ENCODE assay signal across 9 cellular contexts in the genomic region with DNA sequence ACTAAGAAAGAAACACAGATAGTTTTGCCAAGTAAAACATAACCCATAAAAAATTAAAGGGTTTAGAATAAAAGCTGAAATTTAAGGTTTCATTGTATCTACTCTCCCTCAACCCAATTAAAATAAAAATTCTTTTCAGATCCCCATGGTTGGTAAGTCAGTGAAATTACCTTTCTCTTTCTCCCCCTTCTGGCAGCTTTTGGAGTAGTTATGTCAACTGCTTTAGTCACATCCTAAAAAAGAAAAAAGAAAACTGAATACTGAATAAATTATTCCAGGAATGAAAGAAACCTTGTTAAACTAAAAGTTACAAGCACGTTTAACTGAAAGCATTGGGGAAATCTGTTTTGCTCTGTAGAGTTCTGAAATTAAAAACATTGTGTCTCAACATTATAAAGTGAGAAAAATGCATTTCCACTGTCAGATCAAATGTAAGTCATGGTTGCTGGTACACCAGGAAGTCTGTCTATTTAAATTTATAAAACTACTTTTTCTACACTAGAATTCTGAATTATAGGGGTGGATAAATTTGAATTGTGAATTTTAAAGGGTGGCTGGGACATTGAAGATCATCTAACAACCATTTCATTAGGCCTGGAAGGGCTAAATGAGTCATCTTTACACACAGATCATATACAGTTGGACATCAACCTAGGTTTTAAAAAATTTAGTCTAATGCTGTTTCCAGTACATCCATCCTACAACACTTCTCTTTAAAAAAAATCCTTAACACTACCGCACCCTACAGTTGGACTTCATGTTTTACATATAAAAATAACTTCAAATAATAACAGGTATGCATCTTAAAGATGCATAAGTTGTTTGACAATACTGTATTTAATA. TPM values are rescaled to one million over a fixed set of nuclear protein-coding genes. Genes with fewer than 3 reads are reported as not detected.
A peak's percentile ranks its signal among the peaks of the same experiment; 100 is the strongest.
DNase-seq lines count a peak whose midpoint lies in the region; ATAC-seq and TF ChIP-seq lines count a peak whose summit lies in the region.
"Had no signal": no experiment of that assay in that cellular context is flagged by ENCODE, and none has a peak within 500 bp of the region (broad histone marks: within the 10 kb centered on the region; RNA-seq: fewer than 3 reads in every experiment).

No MANE protein-coding gene starts in this region.

- H3K27ac Mint-ChIP-seq in effector memory CD8-positive, alpha-beta T cell, result peak overlapping the region in 1 of 2 donors; percentile 52

- no peaks in the 10 kb centered on the region for H3K9me2 ChIP-seq in OCI-LY7 (ENCODE audit: insufficient read depth, low read length)

- peak; percentile 36 for ATAC-seq in effector memory CD8-positive, alpha-beta T cell (replicated peaks)
- ATAC-seq in GM19035 (IDR thresholded peaks at IDR 0.05; ENCODE audit: unreplicated experiment), result no peak

- H4K20me1 ChIP-seq in OCI-LY7 (ENCODE audit: insufficient read depth, low read length), result no peaks in the 10 kb centered on the region; the same call in 1 of the 2 replicates

- no peak overlapping the region for H3K4me2 ChIP-seq in OCI-LY7 (ENCODE audit: low read length)

- no peak overlapping the region for H3K4me3 ChIP-seq in OCI-LY7 (ENCODE audit: low read depth, low read length, poor library complexity, severe bottlenecking)

- H3K4me1 ChIP-seq in OCI-LY7 (ENCODE audit: insufficient read depth, low read length, poor library complexity, severe bottlenecking), result no peaks in the 10 kb centered on the region
- H3K4me1 ChIP-seq: Caco-2 had no signal

- no peaks in the 10 kb centered on the region for H3K9me3 Mint-ChIP-seq in effector memory CD8-positive, alpha-beta T cell

- POLR2A ChIA-PET in OCI-LY7 (lab: Charles Lee), result interaction anchor here (1.0 kb wide), 2 partner anchors 24 to 25 kb away, joined by 3 read pairs; no protein-coding TSS in a partner anchor

- no peak overlapping the region for H2AFZ ChIP-seq in OCI-LY7 (ENCODE audit: low read length)

- peaks cover 12 to 25% of the 10 kb centered on the region in 2 donors for H3K4me1 Mint-ChIP-seq in effector memory CD8-positive, alpha-beta T cell (ENCODE audit: low read depth in 2 of 2)

- intact Hi-C loops in OCI-LY7 (cut with micrococcal nuclease; ENCODE audit: unreplicated experiment), result no loop called here

- CTCF ChIA-PET in OCI-LY7 (lab: Charles Lee; ENCODE audit: unreplicated experiment), result no interaction called here

- TF ChIP-seq CTCF in OCI-LY7 (conservative IDR thresholded peaks at IDR 0.05; ENCODE audit: low read length), result peak; percentile 78

- no peaks in the 10 kb centered on the region for H3K9me3 ChIP-seq in OCI-LY7 (ENCODE audit: low read length)
- H3K9me3 ChIP-seq: Caco-2 had no signal

- DNase-seq in SIG-M5 treated with dmso at 0.1 percent for 504 hours (lab: John Stamatoyannopoulos, UW; ENCODE audit: unreplicated experiment) (peak; percentile 9), SIG-M5 (lab: John Stamatoyannopoulos, UW) (no peak), OCI-LY7 (ENCODE audit: low spot score) (peak; percentile 24), renal cortical epithelial cell (ENCODE audit: low read depth) (peak; percentile 19), SK-N-DZ (ENCODE audit: low spot score) (no peak), NOMO-1 treated with DMSO at 0.1 percent for 48 hours (lab: John Stamatoyannopoulos, UW; ENCODE audit: unreplicated experiment) (no peak)
- no peak for DNase-seq in effector memory CD8-positive, alpha-beta T cell

- H3K4me3 Mint-ChIP-seq in effector memory CD8-positive, alpha-beta T cell, result no peak overlapping the region

- peaks cover 94% of the 10 kb centered on the region for H3K36me3 ChIP-seq in OCI-LY7 (ENCODE audit: insufficient read depth, low read length)

- no TSS peak for BruUV-seq in OCI-LY7 (replicated peaks; lab: Mats Ljungman, UMichigan)

- H3K36me3 Mint-ChIP-seq in effector memory CD8-positive, alpha-beta T cell (ENCODE audit: insufficient read depth), result peaks cover 61% of the 10 kb centered on the region

- H3K79me2 ChIP-seq in OCI-LY7 (ENCODE audit: insufficient read depth, low read depth, low read length), result peaks cover 18% of the 10 kb centered on the region; the same call in 1 of the 2 replicates

- H3K27me3 Mint-ChIP-seq in effector memory CD8-positive, alpha-beta T cell, result no peaks in the 10 kb centered on the region

- H3K27ac ChIP-seq in OCI-LY7 (ENCODE audit: low read depth, low read length, poor library complexity, severe bottlenecking), result no peak overlapping the region

RNA-seq across cellular contexts. Expression of a gene that starts 24.7 kb away (rescaled TPM):
- total RNA-seq in OCI-LY7 (2014; rRNA removed; shearing (Covaris generic)), result 132 and 146 TPM in 2 replicates
- total RNA-seq in OCI-LY7 (2022) (151 and 196 TPM in 2 replicates), renal cortical epithelial cell (23.1 and 32.7 TPM in 2 replicates)
- polyA plus RNA-seq in SK-N-DZ (2014; cell fraction: cytosol; rRNA removed), result 90.5 and 107 TPM in 2 replicates
- polyA plus RNA-seq in SK-N-DZ (2014; cell fraction: nucleus; rRNA removed), result 147 and 165 TPM in 2 replicates

Comparison
In these comparisons a context has a peak if more than half of its experiments do, and no peak if none do; other contexts are left out.
1. DNase-seq: peak in SIG-M5 treated with dmso at 0.1 percent for 504 hours (single experiment), OCI-LY7 (single experiment) and renal cortical epithelial cell (single experiment); none in SIG-M5 (single experiment), effector memory CD8-positive, alpha-beta T cell (0 of 3), SK-N-DZ (single experiment) and NOMO-1 treated with DMSO at 0.1 percent for 48 hours (single experiment).